ENCODE assay signal across 9 cellular contexts in the genomic region with DNA sequence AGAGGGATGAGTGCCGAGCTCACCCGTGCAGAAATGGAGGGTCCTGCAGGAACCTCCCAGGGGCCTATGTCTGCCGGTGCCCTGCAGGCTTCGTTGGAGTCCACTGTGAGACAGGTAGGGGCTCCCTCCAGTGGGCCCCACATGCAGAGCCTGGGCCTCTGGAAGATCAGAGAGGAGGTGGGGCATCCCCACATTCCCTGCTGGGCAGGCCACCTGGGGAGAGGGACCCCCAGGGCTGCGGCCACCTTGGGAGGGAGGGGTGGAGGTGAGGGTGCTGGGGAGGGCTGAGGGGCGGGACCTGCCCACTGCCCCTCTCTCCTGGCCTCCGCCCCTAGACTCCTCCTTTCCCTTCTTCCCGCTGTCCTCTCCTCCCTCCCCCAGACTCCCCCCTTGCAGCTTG. TPM values are rescaled to one million over a fixed set of nuclear protein-coding genes. Genes with fewer than 3 reads are reported as not detected.
DNase-seq lines count a peak whose midpoint lies in the region; ATAC-seq and TF ChIP-seq lines count a peak whose summit lies in the region.
"Had no signal": no experiment of that assay in that cellular context is flagged by ENCODE, and none has a peak within 500 bp of the region (broad histone marks: within the 10 kb centered on the region; RNA-seq: fewer than 3 reads in every experiment).

No MANE protein-coding gene starts in this region.

- CTCF ChIA-PET in WTC11 (lab: Charles Lee): interaction anchor here (0.6 to 4.6 kb wide), 6 partner anchors 15 to 223 kb away, joined by 3 to 12 read pairs (median 6); a partner anchor contains a TSS

- H3K27ac Mint-ChIP-seq in WTC11: no peak overlapping the region
- H3K27ac Mint-ChIP-seq in stimulated activated memory B cell treated with anti-CD40 and anti-IgM and Interleukin-4, amounts not matched to agents 10 μg/mL and 1 μg/mL and 100 μg/mL, for 72 hours: peak overlapping the region; percentile 12

- no peak for ATAC-seq in WTC11
- ATAC-seq in stimulated activated memory B cell treated with anti-CD40 and anti-IgM and Interleukin-4, amounts not matched to agents 10 μg/mL and 1 μg/mL and 100 μg/mL, for 72 hours: peak; percentile 67
- ATAC-seq in GM21390 (IDR thresholded peaks at IDR 0.05; ENCODE audit: unreplicated experiment): no peak
- no peak for ATAC-seq in HG02571 (IDR thresholded peaks at IDR 0.05; ENCODE audit: unreplicated experiment)

- no peak overlapping the region for H3K9ac ChIP-seq in iPS-18a (ENCODE audit: low read length)

- peak in 2 of 3 experiments; percentile 63 to 72 for DNase-seq in NCI-H1417 (lab: John Stamatoyannopoulos, UW)
- no peak for DNase-seq in NCI-H1417 treated with DMSO at 0.1 percent for 48 hours (lab: John Stamatoyannopoulos, UW)
- no peak for DNase-seq in WTC11 (ENCODE audit: low spot score)
- DNase-seq in SKM-1 treated with dmso at 0.1 percent for 144 hours (lab: John Stamatoyannopoulos, UW; ENCODE audit: unreplicated experiment): no peak
- DNase-seq: NCI-H1048 had no signal

- peak overlapping the region; percentile 17 for H3K4me3 ChIP-seq in iPS-18a (ENCODE audit: low read length)

- peak overlapping the region; percentile 14; the same call in 1 of the 2 replicates for H3K4me3 Mint-ChIP-seq in WTC11
- peak overlapping the region; percentile 57 for H3K4me3 Mint-ChIP-seq in stimulated activated memory B cell treated with anti-CD40 and anti-IgM and Interleukin-4, amounts not matched to agents 10 μg/mL and 1 μg/mL and 100 μg/mL, for 72 hours

- peaks cover 9% of the 10 kb centered on the region for H3K9me3 Mint-ChIP-seq in WTC11
- no peaks in the 10 kb centered on the region for H3K9me3 Mint-ChIP-seq in stimulated activated memory B cell treated with anti-CD40 and anti-IgM and Interleukin-4, amounts not matched to agents 10 μg/mL and 1 μg/mL and 100 μg/mL, for 72 hours

- H3K9me3 ChIP-seq in iPS-18a (ENCODE audit: control insufficient read depth, low read depth, low read length): no peaks in the 10 kb centered on the region

- no peak for TF ChIP-seq CTCF in WTC11 (IDR thresholded peaks at IDR 0.05)

- no peaks in the 10 kb centered on the region for H3K4me1 ChIP-seq in iPS-18a (ENCODE audit: control insufficient read depth, low read depth, low read length)

- H3K36me3 Mint-ChIP-seq in WTC11: no peaks in the 10 kb centered on the region
- peaks cover 11% of the 10 kb centered on the region for H3K36me3 Mint-ChIP-seq in stimulated activated memory B cell treated with anti-CD40 and anti-IgM and Interleukin-4, amounts not matched to agents 10 μg/mL and 1 μg/mL and 100 μg/mL, for 72 hours

- H3K4me1 Mint-ChIP-seq in WTC11: no peaks in the 10 kb centered on the region
- H3K4me1 Mint-ChIP-seq in stimulated activated memory B cell treated with anti-CD40 and anti-IgM and Interleukin-4, amounts not matched to agents 10 μg/mL and 1 μg/mL and 100 μg/mL, for 72 hours: peaks cover 12% of the 10 kb centered on the region

- H3K27ac ChIP-seq in iPS-18a (ENCODE audit: low read length): no peak overlapping the region

- no peaks in the 10 kb centered on the region for H3K36me3 ChIP-seq in iPS-18a (ENCODE audit: control insufficient read depth, low read depth, low read length)

- H3K27me3 Mint-ChIP-seq in WTC11 (ENCODE audit: low read depth): no peaks in the 10 kb centered on the region; the same call in 1 of the 2 replicates
- H3K27me3 Mint-ChIP-seq in stimulated activated memory B cell treated with anti-CD40 and anti-IgM and Interleukin-4, amounts not matched to agents 10 μg/mL and 1 μg/mL and 100 μg/mL, for 72 hours: no peaks in the 10 kb centered on the region

- no peaks in the 10 kb centered on the region for H3K27me3 ChIP-seq in iPS-18a (ENCODE audit: control insufficient read depth, insufficient read depth, low read length)

- POLR2A ChIA-PET in WTC11 (lab: Charles Lee): no interaction called here

TF ChIP-seq in WTC11, 78 proteins besides CTCF, POLR2A, EP300 and RAD21:
- no peak for TF ChIP-seq NR2C2 (CRISPR knock-in tag; IDR thresholded peaks at IDR 0.05)
- no peak for TF ChIP-seq ZNF219 (CRISPR knock-in tag; IDR thresholded peaks at IDR 0.05; ENCODE audit: borderline replicate concordance)
- TF ChIP-seq IRF2 (CRISPR knock-in tag; IDR thresholded peaks at IDR 0.05; ENCODE audit: borderline replicate concordance, low read depth): no peak
- TF ChIP-seq, protein P1, sequence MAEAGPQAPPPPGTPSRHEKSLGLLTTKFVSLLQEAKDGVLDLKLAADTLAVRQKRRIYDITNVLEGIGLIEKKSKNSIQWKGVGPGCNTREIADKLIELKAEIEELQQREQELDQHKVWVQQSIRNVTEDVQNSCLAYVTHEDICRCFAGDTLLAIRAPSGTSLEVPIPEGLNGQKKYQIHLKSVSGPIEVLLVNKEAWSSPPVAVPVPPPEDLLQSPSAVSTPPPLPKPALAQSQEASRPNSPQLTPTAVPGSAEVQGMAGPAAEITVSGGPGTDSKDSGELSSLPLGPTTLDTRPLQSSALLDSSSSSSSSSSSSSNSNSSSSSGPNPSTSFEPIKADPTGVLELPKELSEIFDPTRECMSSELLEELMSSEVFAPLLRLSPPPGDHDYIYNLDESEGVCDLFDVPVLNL (CRISPR knock-in tag; IDR thresholded peaks at IDR 0.05; ENCODE audit: borderline replicate concordance, low read depth): no peak
- TF ChIP-seq HMGA2 (CRISPR knock-in tag; IDR thresholded peaks at IDR 0.05): no peak
- TF ChIP-seq ZNF423 (CRISPR knock-in tag; IDR thresholded peaks at IDR 0.05): peak; percentile 59
- no peak for TF ChIP-seq TCF7 (CRISPR knock-in tag; IDR thresholded peaks at IDR 0.05; ENCODE audit: low read depth)

RNA-seq across cellular contexts. Expression of a gene that starts 38.5 kb away (rescaled TPM):
- total RNA-seq in WTC11 (2021): 22.4 to 25.4 TPM (median 23.3 TPM) in 3 replicates

Comparison
In these comparisons a context has a peak if more than half of its experiments do, and no peak if none do; other contexts are left out.
1. DNase-seq: peak in NCI-H1417 (2 of 3); none in NCI-H1417 treated with DMSO at 0.1 percent for 48 hours (single experiment), WTC11 (single experiment) and SKM-1 treated with dmso at 0.1 percent for 144 hours (single experiment).